8 cellular contexts compared by ENCODE assay signal in the genomic region with DNA sequence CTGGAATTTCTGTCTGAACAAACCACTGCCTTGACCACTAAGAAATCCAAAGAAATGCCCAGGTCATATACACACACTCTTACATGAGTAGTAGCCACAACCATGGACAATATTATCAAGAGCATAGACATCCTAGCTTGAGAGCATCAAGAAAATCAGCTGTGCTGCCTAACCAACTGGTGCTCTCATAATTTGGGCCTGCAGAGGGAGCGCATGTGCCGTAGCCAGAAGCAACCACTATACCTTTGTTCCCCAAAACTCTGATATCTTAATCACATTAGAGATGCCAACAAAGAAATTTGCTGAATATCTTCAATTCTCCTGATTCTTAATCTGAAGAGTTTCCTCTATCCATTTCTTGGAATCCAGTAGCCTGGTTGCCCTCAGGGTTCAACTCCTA.
A peak's percentile ranks its signal among the peaks of the same experiment; 100 is the strongest.
DNase-seq lines count a peak whose midpoint lies in the region; ATAC-seq and TF ChIP-seq lines count a peak whose summit lies in the region.

No MANE protein-coding gene starts in this region.

- peak; percentile 51 for ATAC-seq in GM21360 (IDR thresholded peaks at IDR 0.05; ENCODE audit: unreplicated experiment)

- no peak overlapping the region for H3K4me3 ChIP-seq in choroid plexus epithelial cell (ENCODE audit: low read depth, low read length)
- no peak overlapping the region for H3K4me3 ChIP-seq in right atrium auricular region

- no peaks in the 10 kb centered on the region for H3K36me3 Mint-ChIP-seq in CD14-positive monocyte

- no peaks in the 10 kb centered on the region for H3K4me1 ChIP-seq in right atrium auricular region

- TF ChIP-seq CTCF in CD14-positive monocyte (IDR thresholded peaks at IDR 0.05) (peak; percentile 59), choroid plexus epithelial cell (conservative IDR thresholded peaks at IDR 0.05; ENCODE audit: low read depth, low read length) (peak; percentile 71), right atrium auricular region (IDR thresholded peaks at IDR 0.05) (no peak)

- H3K27me3 Mint-ChIP-seq in CD14-positive monocyte (ENCODE audit: low read depth in 3 of 3): peaks cover 0 to 6% (median 2%) of the 10 kb centered on the region in 3 donors

- H3K27ac ChIP-seq in right atrium auricular region: no peak overlapping the region

- no peaks in the 10 kb centered on the region for H3K36me3 ChIP-seq in right atrium auricular region

- H3K9me3 Mint-ChIP-seq in CD14-positive monocyte: peaks cover 0 to 1% (median 0%) of the 10 kb centered on the region in 7 donors

- DNase-seq in CD14-positive monocyte (ENCODE audit: low spot score): no peak
- peak; percentile 44 for DNase-seq in RPMI8226
- peak; percentile 51 for DNase-seq in choroid plexus epithelial cell (ENCODE audit: low read depth)
- DNase-seq in stimulated activated CD4-positive, alpha-beta T cell treated with anti-CD3 and anti-CD28 coated beads, Interleukin-12 subunit alpha, Interleukin-12 subunit beta, amount 100 ng/mL, for 4 hours: peak; percentile 23
- DNase-seq in NCI-H524 treated with DMSO at 0.1 percent for 48 hours (lab: John Stamatoyannopoulos, UW): no peak
- no peak for DNase-seq in right atrium auricular region (ENCODE audit: low spot score)
- DNase-seq in DMS79 treated with DMSO at 0.1 percent for 48 hours (lab: John Stamatoyannopoulos, UW): no peak

- peak overlapping the region in 2 of 7 donors; percentile 37 to 47 for H3K27ac Mint-ChIP-seq in CD14-positive monocyte

- H3K4me3 Mint-ChIP-seq in CD14-positive monocyte: no peak overlapping the region

- intact Hi-C loops in CD14-positive monocyte (cut with micrococcal nuclease): no loop called here

- peaks cover 26% of the 10 kb centered on the region for H3K4me1 Mint-ChIP-seq in CD14-positive monocyte

- H3K27me3 ChIP-seq in right atrium auricular region: no peaks in the 10 kb centered on the region

- H3K9me3 ChIP-seq in right atrium auricular region: no peaks in the 10 kb centered on the region

Comparison
In these comparisons a context has a peak if more than half of its experiments do, and no peak if none do; other contexts are left out.
1. DNase-seq: peak in RPMI8226 (single experiment), choroid plexus epithelial cell (single experiment) and stimulated activated CD4-positive, alpha-beta T cell treated with anti-CD3 and anti-CD28 coated beads, Interleukin-12 subunit alpha, Interleukin-12 subunit beta, amount 100 ng/mL, for 4 hours (single experiment); none in CD14-positive monocyte (single experiment), NCI-H524 treated with DMSO at 0.1 percent for 48 hours (single experiment), right atrium auricular region (single experiment) and DMS79 treated with DMSO at 0.1 percent for 48 hours (single experiment).
2. CTCF ChIP-seq: peak in CD14-positive monocyte (single experiment) and choroid plexus epithelial cell (single experiment); none in right atrium auricular region (0 of 2).